In the genomic region with DNA sequence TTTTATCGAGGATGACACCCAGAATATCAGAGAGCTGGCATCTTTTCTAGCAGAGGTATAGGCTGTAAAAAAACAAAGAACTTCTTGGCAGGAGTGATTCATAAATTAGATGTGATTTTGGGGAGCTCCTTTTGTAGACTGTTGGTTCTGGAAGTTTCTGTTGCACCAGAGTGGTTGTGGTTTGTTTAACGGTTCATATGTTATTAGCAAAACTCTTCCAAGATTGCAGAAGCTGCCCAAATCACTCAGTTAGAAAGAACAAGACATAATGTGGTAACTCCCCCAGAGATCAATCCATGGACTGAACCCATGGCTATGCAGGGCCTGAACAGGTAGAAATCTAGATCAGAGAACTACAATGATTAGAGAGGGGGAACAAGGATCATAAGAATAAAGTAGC, we compare ENCODE assay signal across 1 cellular context.
TF ChIP-seq lines count a peak whose summit lies in the region.

No MANE protein-coding gene starts in this region.

TF ChIP-seq in WTC11, 78 proteins besides CTCF, POLR2A, EP300 and RAD21:
- TF ChIP-seq TP53 (CRISPR knock-in tag; IDR thresholded peaks at IDR 0.05) = no peak
- TF ChIP-seq, protein P1, sequence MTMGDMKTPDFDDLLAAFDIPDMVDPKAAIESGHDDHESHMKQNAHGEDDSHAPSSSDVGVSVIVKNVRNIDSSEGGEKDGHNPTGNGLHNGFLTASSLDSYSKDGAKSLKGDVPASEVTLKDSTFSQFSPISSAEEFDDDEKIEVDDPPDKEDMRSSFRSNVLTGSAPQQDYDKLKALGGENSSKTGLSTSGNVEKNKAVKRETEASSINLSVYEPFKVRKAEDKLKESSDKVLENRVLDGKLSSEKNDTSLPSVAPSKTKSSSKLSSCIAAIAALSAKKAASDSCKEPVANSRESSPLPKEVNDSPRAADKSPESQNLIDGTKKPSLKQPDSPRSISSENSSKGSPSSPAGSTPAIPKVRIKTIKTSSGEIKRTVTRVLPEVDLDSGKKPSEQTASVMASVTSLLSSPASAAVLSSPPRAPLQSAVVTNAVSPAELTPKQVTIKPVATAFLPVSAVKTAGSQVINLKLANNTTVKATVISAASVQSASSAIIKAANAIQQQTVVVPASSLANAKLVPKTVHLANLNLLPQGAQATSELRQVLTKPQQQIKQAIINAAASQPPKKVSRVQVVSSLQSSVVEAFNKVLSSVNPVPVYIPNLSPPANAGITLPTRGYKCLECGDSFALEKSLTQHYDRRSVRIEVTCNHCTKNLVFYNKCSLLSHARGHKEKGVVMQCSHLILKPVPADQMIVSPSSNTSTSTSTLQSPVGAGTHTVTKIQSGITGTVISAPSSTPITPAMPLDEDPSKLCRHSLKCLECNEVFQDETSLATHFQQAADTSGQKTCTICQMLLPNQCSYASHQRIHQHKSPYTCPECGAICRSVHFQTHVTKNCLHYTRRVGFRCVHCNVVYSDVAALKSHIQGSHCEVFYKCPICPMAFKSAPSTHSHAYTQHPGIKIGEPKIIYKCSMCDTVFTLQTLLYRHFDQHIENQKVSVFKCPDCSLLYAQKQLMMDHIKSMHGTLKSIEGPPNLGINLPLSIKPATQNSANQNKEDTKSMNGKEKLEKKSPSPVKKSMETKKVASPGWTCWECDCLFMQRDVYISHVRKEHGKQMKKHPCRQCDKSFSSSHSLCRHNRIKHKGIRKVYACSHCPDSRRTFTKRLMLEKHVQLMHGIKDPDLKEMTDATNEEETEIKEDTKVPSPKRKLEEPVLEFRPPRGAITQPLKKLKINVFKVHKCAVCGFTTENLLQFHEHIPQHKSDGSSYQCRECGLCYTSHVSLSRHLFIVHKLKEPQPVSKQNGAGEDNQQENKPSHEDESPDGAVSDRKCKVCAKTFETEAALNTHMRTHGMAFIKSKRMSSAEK (CRISPR knock-in tag; IDR thresholded peaks at IDR 0.05; ENCODE audit: borderline replicate concordance) = no peak
- no peak for TF ChIP-seq GTF2I (CRISPR knock-in tag; conservative IDR thresholded peaks at IDR 0.05)
- no peak for TF ChIP-seq TEAD4 (CRISPR knock-in tag; IDR thresholded peaks at IDR 0.05)
- TF ChIP-seq, protein P2, sequence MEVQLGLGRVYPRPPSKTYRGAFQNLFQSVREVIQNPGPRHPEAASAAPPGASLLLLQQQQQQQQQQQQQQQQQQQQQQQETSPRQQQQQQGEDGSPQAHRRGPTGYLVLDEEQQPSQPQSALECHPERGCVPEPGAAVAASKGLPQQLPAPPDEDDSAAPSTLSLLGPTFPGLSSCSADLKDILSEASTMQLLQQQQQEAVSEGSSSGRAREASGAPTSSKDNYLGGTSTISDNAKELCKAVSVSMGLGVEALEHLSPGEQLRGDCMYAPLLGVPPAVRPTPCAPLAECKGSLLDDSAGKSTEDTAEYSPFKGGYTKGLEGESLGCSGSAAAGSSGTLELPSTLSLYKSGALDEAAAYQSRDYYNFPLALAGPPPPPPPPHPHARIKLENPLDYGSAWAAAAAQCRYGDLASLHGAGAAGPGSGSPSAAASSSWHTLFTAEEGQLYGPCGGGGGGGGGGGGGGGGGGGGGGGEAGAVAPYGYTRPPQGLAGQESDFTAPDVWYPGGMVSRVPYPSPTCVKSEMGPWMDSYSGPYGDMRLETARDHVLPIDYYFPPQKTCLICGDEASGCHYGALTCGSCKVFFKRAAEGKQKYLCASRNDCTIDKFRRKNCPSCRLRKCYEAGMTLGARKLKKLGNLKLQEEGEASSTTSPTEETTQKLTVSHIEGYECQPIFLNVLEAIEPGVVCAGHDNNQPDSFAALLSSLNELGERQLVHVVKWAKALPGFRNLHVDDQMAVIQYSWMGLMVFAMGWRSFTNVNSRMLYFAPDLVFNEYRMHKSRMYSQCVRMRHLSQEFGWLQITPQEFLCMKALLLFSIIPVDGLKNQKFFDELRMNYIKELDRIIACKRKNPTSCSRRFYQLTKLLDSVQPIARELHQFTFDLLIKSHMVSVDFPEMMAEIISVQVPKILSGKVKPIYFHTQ (CRISPR knock-in tag; IDR thresholded peaks at IDR 0.05) = no peak
- TF ChIP-seq SOX15 (CRISPR knock-in tag; IDR thresholded peaks at IDR 0.05) = no peak
- no peak for TF ChIP-seq ETV6 (CRISPR knock-in tag; IDR thresholded peaks at IDR 0.05)
- TF ChIP-seq RELA (CRISPR knock-in tag; IDR thresholded peaks at IDR 0.05; ENCODE audit: borderline replicate concordance) = no peak
- TF ChIP-seq ZNF232 (CRISPR knock-in tag; IDR thresholded peaks at IDR 0.05) = no peak
- no peak for TF ChIP-seq ZBTB21 (CRISPR knock-in tag; IDR thresholded peaks at IDR 0.05; ENCODE audit: borderline replicate concordance)
- TF ChIP-seq ZNF121 (CRISPR knock-in tag; IDR thresholded peaks at IDR 0.05) = no peak
- no peak for TF ChIP-seq FOXP4 (CRISPR knock-in tag; IDR thresholded peaks at IDR 0.05)
- TF ChIP-seq PRDM15 (CRISPR knock-in tag; IDR thresholded peaks at IDR 0.05) = no peak
- no peak for TF ChIP-seq FOXK1 (CRISPR knock-in tag; IDR thresholded peaks at IDR 0.05)
- no peak for TF ChIP-seq GRHL2 (CRISPR knock-in tag; IDR thresholded peaks at IDR 0.05; ENCODE audit: insufficient replicate concordance, severe bottlenecking)
- TF ChIP-seq FOXJ3 (CRISPR knock-in tag; IDR thresholded peaks at IDR 0.05; ENCODE audit: borderline replicate concordance) = no peak
- TF ChIP-seq ATF2 (CRISPR knock-in tag; IDR thresholded peaks at IDR 0.05; ENCODE audit: borderline replicate concordance, low read depth) = no peak
- no peak for TF ChIP-seq SMAD3 (CRISPR knock-in tag; IDR thresholded peaks at IDR 0.05; ENCODE audit: borderline replicate concordance)
TF ChIP-seq in WTC11: peak in this region for 0.
